In genomic region chr5:137589185-137589584, GRCh38 we compare ENCODE assay signal across 21 cellular contexts.
A peak's percentile ranks its signal among the peaks of the same experiment; 100 is the strongest.
DNase-seq lines count a peak whose midpoint lies in the region; ATAC-seq and TF ChIP-seq lines count a peak whose summit lies in the region.
"Had no signal": no experiment of that assay in that cellular context is flagged by ENCODE, and none has a peak within 500 bp of the region (broad histone marks: within the 10 kb centered on the region; RNA-seq: fewer than 3 reads in every experiment).

No MANE protein-coding gene starts in this region.

- intact Hi-C loops in lower lobe of right lung (cut with DNase I) (no loop called here), head of caudate nucleus (cut with DNase I) (no loop called here)

- peaks cover 13% of the 10 kb centered on the region for H3K9me3 ChIP-seq in lower lobe of right lung

- no peak overlapping the region for H3K27ac ChIP-seq in lower lobe of right lung
- H3K27ac ChIP-seq: A549, SK-N-MC had no signal

- no peak for TF ChIP-seq CTCF in lower lobe of right lung (IDR thresholded peaks at IDR 0.05)

- no peaks in the 10 kb centered on the region for H3K4me1 ChIP-seq in lower lobe of right lung
- H3K4me1 ChIP-seq: A549 had no signal

- H3K36me3 ChIP-seq in lower lobe of right lung = no peaks in the 10 kb centered on the region

- no peak overlapping the region for H3K4me3 ChIP-seq in lower lobe of right lung
- H3K4me3 ChIP-seq: A549, GM23338, SK-N-MC had no signal

- H3K27me3 ChIP-seq in lower lobe of right lung (ENCODE audit: low read depth) = no peaks in the 10 kb centered on the region

- peak; percentile 68 for ATAC-seq in GM18858 (IDR thresholded peaks at IDR 0.05; ENCODE audit: unreplicated experiment)
- ATAC-seq in HG02678 (IDR thresholded peaks at IDR 0.05; ENCODE audit: unreplicated experiment) = peak; percentile 65
- ATAC-seq in HG03432 (IDR thresholded peaks at IDR 0.05; ENCODE audit: unreplicated experiment) = peak; percentile 80
- ATAC-seq in lower lobe of right lung = no peak
- ATAC-seq in HG02763 (IDR thresholded peaks at IDR 0.05; ENCODE audit: unreplicated experiment) = no peak
- no peak for ATAC-seq in activated CD4-positive, CD25-positive, alpha-beta regulatory T cell treated with anti-CD3 and anti-CD28 coated beads, Interleukin-2, amount 50 U/mL, for 24 hours
- ATAC-seq: A549, GM23338, PC-3 had no signal

- DNase-seq in ecto neural progenitor cell (ENCODE audit: low spot score) = peak; percentile 6
- DNase-seq in lower lobe of right lung = no peak
- DNase-seq in head of caudate nucleus = no peak
- DNase-seq: GDM1, HCEC 1CT, Kasumi-1, NCI-H1694, NCI-H446 treated with DMSO at 0.1 percent for 48 hours, NCI-H526 treated with DMSO at 0.1 percent for 48 hours, PC-3, RPMI8226, SHP77, SW 1271 had no signal

Comparison
In these comparisons a context has a peak if more than half of its experiments do, and no peak if none do; other contexts are left out.
1. ATAC-seq: peak in GM18858 (single experiment), HG02678 (single experiment) and HG03432 (single experiment); none in lower lobe of right lung (0 of 2), HG02763 (single experiment) and activated CD4-positive, CD25-positive, alpha-beta regulatory T cell treated with anti-CD3 and anti-CD28 coated beads, Interleukin-2, amount 50 U/mL, for 24 hours (0 of 2).